1 cellular context compared by ENCODE assay signal in the genomic region with DNA sequence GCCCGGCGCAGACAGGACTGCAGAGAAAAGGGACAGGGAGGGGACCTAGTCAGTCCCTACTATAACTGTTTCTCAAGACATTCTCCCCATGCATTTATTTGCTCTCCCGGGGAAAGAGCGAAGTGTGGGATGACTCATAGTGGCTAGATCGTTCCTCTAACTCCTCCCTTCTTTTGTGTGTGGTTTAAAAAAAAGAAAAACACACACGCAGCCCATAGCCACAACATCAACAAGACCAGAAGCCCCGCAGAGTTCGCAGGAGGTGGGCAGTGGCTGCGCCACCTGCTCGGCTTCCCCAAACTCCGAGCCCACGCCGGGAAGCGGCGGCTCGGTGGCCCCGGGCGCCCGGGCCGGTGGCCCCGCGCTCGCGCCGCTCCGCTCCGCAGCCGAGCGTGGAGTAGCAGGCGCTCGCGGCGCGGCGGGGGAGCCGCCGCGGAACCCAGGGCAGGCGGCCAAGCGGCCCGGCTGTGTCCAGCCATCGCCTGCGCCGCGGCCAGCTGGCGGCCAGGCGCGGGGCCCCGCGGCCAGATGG.
TF ChIP-seq lines count a peak whose summit lies in the region.

No MANE protein-coding gene starts in this region.

TF ChIP-seq in H1, 55 proteins besides CTCF, POLR2A, EP300 and RAD21:
- peak; percentile 81 for TF ChIP-seq KDM4A (IDR thresholded peaks at IDR 0.05; ENCODE audit: low read depth, low read length, severe bottlenecking)
- no peak for TF ChIP-seq CBX8 (IDR thresholded peaks at IDR 0.05; ENCODE audit: borderline replicate concordance, low read depth, low read length)
- TF ChIP-seq ASH2L (IDR thresholded peaks at IDR 0.05; ENCODE audit: low read length), result peak; percentile 6
- no peak for TF ChIP-seq SP1 (IDR thresholded peaks at IDR 0.05; ENCODE audit: low read depth, low read length)
- TF ChIP-seq TBP (IDR thresholded peaks at IDR 0.05; ENCODE audit: low read depth, low read length), result no peak
- no peak for TF ChIP-seq BRCA1 (IDR thresholded peaks at IDR 0.05; ENCODE audit: low read depth, low read length)
- TF ChIP-seq JUND (IDR thresholded peaks at IDR 0.05; ENCODE audit: low read length), result peak; percentile 38; the same call in 1 of the 2 replicates
